9 cellular contexts compared by ENCODE assay signal in genomic region chr1:10074059-10074854, GRCh38. TPM values are rescaled to one million over a fixed set of nuclear protein-coding genes. Genes with fewer than 3 reads are reported as not detected.
A peak's percentile ranks its signal among the peaks of the same experiment; 100 is the strongest.
DNase-seq lines count a peak whose midpoint lies in the region; TF ChIP-seq lines count a peak whose summit lies in the region.
"Had no signal": no experiment of that assay in that cellular context is flagged by ENCODE, and none has a peak within 500 bp of the region (broad histone marks: within the 10 kb centered on the region; RNA-seq: fewer than 3 reads in every experiment).

No MANE protein-coding gene starts in this region.

- H3K9me3 Mint-ChIP-seq in MCF 10A (ENCODE audit: unreplicated experiment) = no peaks in the 10 kb centered on the region

- CTCF ChIA-PET in MCF 10A (lab: Yijun Ruan, JAX) = interaction anchor here (0.8 kb wide), 1 partner anchor 91 kb away, joined by 3 read pairs; no protein-coding TSS in a partner anchor

- H3K9me3 ChIP-seq in breast epithelium (no peaks in the 10 kb centered on the region), SJSA1 (replicated peaks) (no peaks in the 10 kb centered on the region), adrenal gland (replicated peaks in 1 of 3) (no peaks in the 10 kb centered on the region), WERI-Rb-1 (ENCODE audit: severe bottlenecking) (no peaks in the 10 kb centered on the region)

- 24 to 31% (median 29%) methylated on average over 5 of the region's 5 CpGs for WGBS in adrenal gland, 4 donors

- TF ChIP-seq POLR2A in breast epithelium (IDR thresholded peaks at IDR 0.05) (no peak), adrenal gland (IDR thresholded peaks at IDR 0.05) (peak in 1 of 2 donors; percentile 11)

- H3K36me3 Mint-ChIP-seq in MCF 10A (ENCODE audit: insufficient read depth, unreplicated experiment) = peaks cover 24% of the 10 kb centered on the region

- H3K36me3 ChIP-seq in breast epithelium (no peaks in the 10 kb centered on the region), SJSA1 (peaks cover 24% of the 10 kb centered on the region), adrenal gland (replicated peaks in 1 of 2) (no peaks in the 10 kb centered on the region), WERI-Rb-1 (peaks cover 42% of the 10 kb centered on the region)

- no TSS peak for BruUV-seq in MCF 10A (replicated peaks; lab: Mats Ljungman, UMichigan)

- POLR2A ChIA-PET in MCF 10A (lab: Yijun Ruan, JAX) = interaction anchor here (0.6 to 2.3 kb wide), 6 partner anchors 8 to 41 kb away, joined by 3 to 16 read pairs (median 4); partner anchors contain the start of gene UBE4B

- peak; percentile 77 for DNase-seq in MCF 10A (ENCODE audit: unreplicated experiment)
- DNase-seq in breast epithelium (ENCODE audit: low spot score in 2 of 2) = no peak
- DNase-seq in SJSA1 (ENCODE audit: low read depth in 1 of 2, low spot score in 2 of 2) = peak; percentile 80 to 88
- peak; percentile 69 to 89 (median 83) for DNase-seq in adrenal gland
- peak; percentile 38 to 60 for DNase-seq in hippocampal formation (lab: John Stamatoyannopoulos, UW)
- DNase-seq in stimulated activated CD4-positive, alpha-beta T cell treated with anti-CD3 and anti-CD28 coated beads, Interleukin-2, amount 100 ng/mL, for 48 hours = peak; percentile 52 to 55
- DNase-seq in WERI-Rb-1 = no peak
- no peak for DNase-seq in NCI-H2227 (lab: John Stamatoyannopoulos, UW; ENCODE audit: unreplicated experiment)

- H3K4me1 Mint-ChIP-seq in MCF 10A (ENCODE audit: insufficient read depth, unreplicated experiment) = peaks cover 26% of the 10 kb centered on the region

- peak overlapping the region; percentile 14 for H3K27ac Mint-ChIP-seq in MCF 10A (ENCODE audit: low read depth, unreplicated experiment)

- H3K4me3 Mint-ChIP-seq in MCF 10A (ENCODE audit: unreplicated experiment) = peak overlapping the region; percentile 43

- TF ChIP-seq CTCF in MCF 10A (IDR thresholded peaks at IDR 0.05; ENCODE audit: unreplicated experiment) (no peak), breast epithelium (IDR thresholded peaks at IDR 0.05) (no peak), adrenal gland (IDR thresholded peaks at IDR 0.05) (no peak), WERI-Rb-1 (IDR thresholded peaks at IDR 0.05; ENCODE audit: low read depth, low read length) (no peak)

- intact Hi-C loops in MCF 10A (cut with micrococcal nuclease) = no loop called here
- intact Hi-C loops in breast epithelium (cut with DNase I; ENCODE audit: low total_unique reads) = no loop called here
- intact Hi-C loops in adrenal gland (cut with DNase I) = no loop called here

- H3K4me1 ChIP-seq in breast epithelium (no peaks in the 10 kb centered on the region), SJSA1 (replicated peaks) (peaks cover 23% of the 10 kb centered on the region), adrenal gland (replicated peaks in 1 of 2) (peaks cover 18 to 33% of the 10 kb centered on the region in 2 donors)

- H3K27me3 ChIP-seq in breast epithelium (no peaks in the 10 kb centered on the region), SJSA1 (replicated peaks) (no peaks in the 10 kb centered on the region), adrenal gland (no peaks in the 10 kb centered on the region), WERI-Rb-1 (ENCODE audit: insufficient read depth, low read depth, severe bottlenecking) (no peaks in the 10 kb centered on the region)

- H3K4me3 ChIP-seq in breast epithelium = no peak overlapping the region
- no peak overlapping the region for H3K4me3 ChIP-seq in SJSA1
- H3K4me3 ChIP-seq in adrenal gland = no peak overlapping the region
- no peak overlapping the region for H3K4me3 ChIP-seq in WERI-Rb-1 (ENCODE audit: low read depth, low read length)

- no peaks in the 10 kb centered on the region for H3K27me3 Mint-ChIP-seq in MCF 10A (ENCODE audit: insufficient read depth, unreplicated experiment)

- H3K27ac ChIP-seq in breast epithelium (no peak overlapping the region), SJSA1 (peak overlapping the region; percentile 22), adrenal gland (peak overlapping the region in 3 of 5 donors; percentile 55 to 87 (median 70)), WERI-Rb-1 (no peak overlapping the region)
- H3K27ac ChIP-seq: C4-2B had no signal

RNA-seq across cellular contexts. Expression of gene UBE4B, which starts 41.5 kb away (rescaled TPM):
- total RNA-seq in MCF 10A (2022) (31.2 and 43.1 TPM in 2 replicates), breast epithelium (10 to 100 TPM; 36.4 to 43.4 (median 41.7) TPM), adrenal gland (10 to 100 TPM; 34.5 to 87.1 (median 66.2) TPM)
- 26.0 and 35.2 TPM in 2 replicates for total RNA-seq in SJSA1 (2014; rRNA removed; shearing (Covaris generic))
- polyA plus RNA-seq in adrenal gland = 10 to 100 TPM; 18.7 to 33.6 (median 19.0) TPM

Comparison
In these comparisons a context has a peak if more than half of its experiments do, and no peak if none do; other contexts are left out.
1. DNase-seq: peak in MCF 10A (single experiment), SJSA1 (2 of 2), adrenal gland (7 of 7), hippocampal formation (2 of 2) and stimulated activated CD4-positive, alpha-beta T cell treated with anti-CD3 and anti-CD28 coated beads, Interleukin-2, amount 100 ng/mL, for 48 hours (2 of 2); none in breast epithelium (0 of 2), WERI-Rb-1 (single experiment) and NCI-H2227 (single experiment).
2. H3K27ac ChIP-seq: peak in SJSA1 (single experiment) and adrenal gland (3 of 5); none in breast epithelium (0 of 2) and WERI-Rb-1 (single experiment).